29 cellular contexts compared by ENCODE assay signal in the genomic region with DNA sequence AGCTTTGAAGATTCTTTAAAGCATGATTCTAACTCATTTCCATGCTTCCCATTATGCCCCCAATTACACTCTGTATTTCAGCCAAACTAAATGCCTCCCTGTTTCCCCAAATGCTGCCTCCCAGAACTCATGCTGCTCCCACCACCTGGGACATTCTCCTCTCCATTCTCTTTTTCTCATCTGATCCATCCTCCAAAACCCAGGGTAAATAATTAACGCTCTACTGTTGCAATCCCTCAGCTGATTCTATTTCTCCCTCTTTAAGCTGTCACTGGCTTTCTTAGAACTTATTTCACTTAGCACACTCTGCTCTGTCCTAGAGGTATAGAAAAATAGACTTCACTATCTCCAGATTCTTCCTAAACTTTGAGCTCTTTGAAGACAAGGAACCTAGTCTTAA.
"Had no signal": no experiment of that assay in that cellular context is flagged by ENCODE, and none has a peak within 500 bp of the region (broad histone marks: within the 10 kb centered on the region; RNA-seq: fewer than 3 reads in every experiment).

No MANE protein-coding gene starts in this region.

- H3K4me1 Mint-ChIP-seq: mesothelial cell of epicardium had no signal

- H3K27ac Mint-ChIP-seq: mesothelial cell of epicardium; natural killer cell; neural progenitor cell; stimulated activated naive CD8-positive, alpha-beta T cell treated with anti-CD3 and anti-CD28 coated beads, Interleukin-15, Interleukin-2, amounts not matched to agents 100 ng/mL and 50 ng/mL, for 24 hours; type B pancreatic cell had no signal

- H3K36me3 Mint-ChIP-seq: natural killer cell, neural progenitor cell, type B pancreatic cell had no signal

- H3K4me3 ChIP-seq: heart right ventricle, left lung, lower lobe of right lung, neural progenitor cell, psoas muscle, right atrium auricular region, skin epidermis, suprapubic skin, tibial nerve, uterus had no signal

- H3K79me2 ChIP-seq: parathyroid adenoma had no signal

- DNase-seq: heart right ventricle; hippocampal formation; kidney glomerular epithelial cell; left cardiac atrium; left lung; lower lobe of right lung; mesendoderm; naive B cell; natural killer cell; nephron progenitor cell; occipital lobe; psoas muscle; stimulated activated CD4-positive, alpha-beta T cell treated with anti-CD3 and anti-CD28 coated beads, Interleukin-12 subunit alpha, Interleukin-12 subunit beta, amount 100 ng/mL, for 4 hours; stimulated activated CD4-positive, alpha-beta T cell treated with anti-CD3 and anti-CD28 coated beads, Interleukin-15, amount 100 ng/mL, for 24 hours; stimulated activated CD4-positive, alpha-beta T cell treated with anti-CD3 and anti-CD28 coated beads, Interleukin-2, amount 100 ng/mL, for 24 hours; stimulated activated CD4-positive, alpha-beta T cell treated with anti-CD3 and anti-CD28 coated beads, Interleukin-4, amount 100 ng/mL, for 1 hour; stimulated activated naive CD4-positive, alpha-beta T cell; uterus had no signal

- H2AFZ ChIP-seq: neural progenitor cell, parathyroid adenoma had no signal

- H3K36me3 ChIP-seq: neural progenitor cell, right atrium auricular region, suprapubic skin, tibial nerve, uterus had no signal

- H3K4me1 ChIP-seq: left lung, lower lobe of right lung, parathyroid adenoma, psoas muscle, right atrium auricular region, suprapubic skin, tibial nerve, uterus had no signal

- H3K4me2 ChIP-seq: neural progenitor cell had no signal

- ATAC-seq: heart right ventricle, left cardiac atrium, left lung, lower lobe of right lung, natural killer cell, psoas muscle, sciatic nerve had no signal

- H3K4me3 Mint-ChIP-seq: mesothelial cell of epicardium; natural killer cell; nephron progenitor cell; neural progenitor cell; stimulated activated naive CD8-positive, alpha-beta T cell treated with anti-CD3 and anti-CD28 coated beads, Interleukin-15, Interleukin-2, amounts not matched to agents 100 ng/mL and 50 ng/mL, for 24 hours; type B pancreatic cell had no signal

- H3K9me3 ChIP-seq: heart right ventricle, left lung, lower lobe of right lung, neutrophil, psoas muscle, right atrium auricular region, suprapubic skin, tibial nerve, uterus had no signal

- H3K27me3 Mint-ChIP-seq: stimulated activated naive CD8-positive, alpha-beta T cell treated with anti-CD3 and anti-CD28 coated beads, Interleukin-15, Interleukin-2, amounts not matched to agents 100 ng/mL and 50 ng/mL, for 24 hours; type B pancreatic cell had no signal

- H3K27me3 ChIP-seq: heart right ventricle, left lung, neural progenitor cell, neutrophil, right atrium auricular region, suprapubic skin, tibial nerve, uterus had no signal

- H3K9ac ChIP-seq: neural progenitor cell, parathyroid adenoma had no signal

- H3K27ac ChIP-seq: heart right ventricle, left lung, lower lobe of right lung, neural progenitor cell, neutrophil, parathyroid adenoma, psoas muscle, right atrium auricular region, skin epidermis, suprapubic skin, tibial nerve, uterus had no signal

- H3K9me3 Mint-ChIP-seq: nephron progenitor cell, neural progenitor cell, type B pancreatic cell had no signal
